Comparison of ENCODE assay signal across 19 cellular contexts in the genomic region with DNA sequence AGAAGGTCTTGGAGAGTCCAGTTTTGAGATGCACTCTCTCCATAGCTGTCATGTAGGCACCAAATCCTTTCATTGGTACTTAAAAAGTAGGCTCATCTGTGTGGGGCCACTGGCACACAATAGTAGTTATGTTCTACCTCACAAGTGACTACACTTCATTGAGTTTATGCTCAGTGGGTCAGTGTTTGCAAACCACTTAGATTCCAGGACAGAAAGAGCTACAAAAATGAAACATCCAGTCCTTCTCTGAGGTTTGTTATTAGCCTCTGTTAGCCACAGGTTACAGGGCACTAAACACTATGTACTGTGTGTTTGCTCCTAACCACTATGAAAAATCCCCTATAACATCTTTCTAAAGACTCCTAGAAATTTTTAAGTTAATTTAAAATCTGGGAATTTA. TPM values are rescaled to one million over a fixed set of nuclear protein-coding genes. Genes with fewer than 3 reads are reported as not detected.
DNase-seq lines count a peak whose midpoint lies in the region; ATAC-seq and TF ChIP-seq lines count a peak whose summit lies in the region.
"Had no signal": no experiment of that assay in that cellular context is flagged by ENCODE, and none has a peak within 500 bp of the region (broad histone marks: within the 10 kb centered on the region; RNA-seq: fewer than 3 reads in every experiment).

No MANE protein-coding gene starts in this region.

- H3K4me1 ChIP-seq in right cardiac atrium (ENCODE audit: control insufficient read depth, insufficient read depth, low read length), result no peaks in the 10 kb centered on the region
- H3K4me1 ChIP-seq: BLaER1, neural progenitor cell, Peyer's patch, upper lobe of right lung had no signal

- no peak for DNase-seq in left ventricle myocardium superior
- DNase-seq in right cardiac atrium, result no peak
- DNase-seq in NCI-H187 (lab: John Stamatoyannopoulos, UW), result no peak
- no peak for DNase-seq in 8988T
- DNase-seq in activated CD4-positive, alpha-beta memory T cell treated with anti-CD3 and anti-CD28 coated beads, Interleukin-2, amount 10 ng/mL, durations not matched to agents 7 days and 5 days, result no peak
- DNase-seq in activated CD8-positive, alpha-beta T cell treated with anti-CD3 and anti-CD28 coated beads for 36 hours, result no peak
- DNase-seq: activated CD4-positive, alpha-beta T cell treated with anti-CD3 and anti-CD28 coated beads for 36 hours; activated CD8-positive, alpha-beta memory T cell treated with anti-CD3 and anti-CD28 coated beads, Interleukin-2, amount 50 U/mL, for 48 hours; activated naive CD4-positive, alpha-beta T cell treated with anti-CD3 and anti-CD28 coated beads for 36 hours; left cardiac atrium; Peyer's patch; stimulated activated CD4-positive, alpha-beta T cell treated with anti-CD3 and anti-CD28 coated beads, Interleukin-15, amount 100 ng/mL, for 24 hours; upper lobe of right lung had no signal

- intact Hi-C loops in left ventricle myocardium superior (cut with micrococcal nuclease) (no loop called here), right cardiac atrium (cut with DNase I) (no loop called here)
- intact Hi-C loops in activated CD8-positive, alpha-beta T cell treated with anti-CD3 and anti-CD28 coated beads for 36 hours (cut with micrococcal nuclease), result no loop called here

- H3K4me1 Mint-ChIP-seq in activated CD4-positive, alpha-beta memory T cell treated with anti-CD3 and anti-CD28 coated beads, Interleukin-2, amount 10 ng/mL, durations not matched to agents 7 days and 5 days, result no peaks in the 10 kb centered on the region
- H3K4me1 Mint-ChIP-seq in activated CD8-positive, alpha-beta T cell treated with anti-CD3 and anti-CD28 coated beads for 36 hours (ENCODE audit: low read depth), result peaks cover 24% of the 10 kb centered on the region
- H3K4me1 Mint-ChIP-seq: neural progenitor cell had no signal

- POLR2A ChIA-PET in activated CD4-positive, alpha-beta memory T cell treated with anti-CD3 and anti-CD28 coated beads, Interleukin-2, amount 10 ng/mL, durations not matched to agents 7 days and 5 days (lab: Charles Lee), result no interaction called here
- POLR2A ChIA-PET in activated CD8-positive, alpha-beta T cell treated with anti-CD3 and anti-CD28 coated beads for 36 hours (lab: Charles Lee), result interaction anchor here (0.6 kb wide), 1 partner anchor 43 kb away, joined by 3 read pairs; no protein-coding TSS in a partner anchor

- peaks cover 23% of the 10 kb centered on the region for H3K36me3 Mint-ChIP-seq in activated CD4-positive, alpha-beta memory T cell treated with anti-CD3 and anti-CD28 coated beads, Interleukin-2, amount 10 ng/mL, durations not matched to agents 7 days and 5 days (ENCODE audit: low read depth)
- H3K36me3 Mint-ChIP-seq in activated CD8-positive, alpha-beta T cell treated with anti-CD3 and anti-CD28 coated beads for 36 hours (ENCODE audit: low read depth), result peaks cover 20% of the 10 kb centered on the region

- no peak overlapping the region for H3K4me3 ChIP-seq in right cardiac atrium (ENCODE audit: low read length)
- H3K4me3 ChIP-seq: BLaER1, neural progenitor cell, Peyer's patch, SK-N-MC, upper lobe of right lung had no signal

- no peaks in the 10 kb centered on the region for H3K27me3 Mint-ChIP-seq in activated CD4-positive, alpha-beta memory T cell treated with anti-CD3 and anti-CD28 coated beads, Interleukin-2, amount 10 ng/mL, durations not matched to agents 7 days and 5 days
- H3K27me3 Mint-ChIP-seq in activated CD8-positive, alpha-beta T cell treated with anti-CD3 and anti-CD28 coated beads for 36 hours, result no peaks in the 10 kb centered on the region
- H3K27me3 Mint-ChIP-seq: activated CD4-positive, alpha-beta T cell treated with anti-CD3 and anti-CD28 coated beads for 36 hours; stimulated activated naive CD8-positive, alpha-beta T cell treated with anti-CD3 and anti-CD28 coated beads, Interleukin-15, Interleukin-2, amounts not matched to agents 100 ng/mL and 50 ng/mL, for 24 hours had no signal

- no peaks in the 10 kb centered on the region for H3K27me3 ChIP-seq in right cardiac atrium (ENCODE audit: control insufficient read depth, insufficient read depth)
- H3K27me3 ChIP-seq: BLaER1, neural progenitor cell, Peyer's patch, upper lobe of right lung had no signal

- H3K9me3 ChIP-seq in right cardiac atrium (ENCODE audit: control insufficient read depth, low read length), result no peaks in the 10 kb centered on the region
- H3K9me3 ChIP-seq: Peyer's patch, upper lobe of right lung had no signal

- CTCF ChIA-PET in activated CD4-positive, alpha-beta memory T cell treated with anti-CD3 and anti-CD28 coated beads, Interleukin-2, amount 10 ng/mL, durations not matched to agents 7 days and 5 days (lab: Charles Lee), result no interaction called here
- CTCF ChIA-PET in activated CD8-positive, alpha-beta T cell treated with anti-CD3 and anti-CD28 coated beads for 36 hours (lab: Charles Lee), result no interaction called here

- ATAC-seq in left ventricle myocardium superior (peak; percentile 49), right cardiac atrium (no peak), HG02678 (IDR thresholded peaks at IDR 0.05; ENCODE audit: unreplicated experiment) (peak; percentile 85), HG03378 (IDR thresholded peaks at IDR 0.05; ENCODE audit: unreplicated experiment) (peak; percentile 66)
- ATAC-seq in activated CD8-positive, alpha-beta T cell treated with anti-CD3 and anti-CD28 coated beads for 36 hours, result no peak
- ATAC-seq: activated CD4-positive, alpha-beta T cell treated with anti-CD3 and anti-CD28 coated beads for 36 hours; left cardiac atrium; upper lobe of right lung had no signal

- no peak for TF ChIP-seq CTCF in activated CD8-positive, alpha-beta T cell treated with anti-CD3 and anti-CD28 coated beads for 36 hours (IDR thresholded peaks at IDR 0.05)

- no peak overlapping the region for H3K27ac Mint-ChIP-seq in activated CD4-positive, alpha-beta memory T cell treated with anti-CD3 and anti-CD28 coated beads, Interleukin-2, amount 10 ng/mL, durations not matched to agents 7 days and 5 days
- no peak overlapping the region for H3K27ac Mint-ChIP-seq in activated CD8-positive, alpha-beta T cell treated with anti-CD3 and anti-CD28 coated beads for 36 hours
- H3K27ac Mint-ChIP-seq: activated CD4-positive, alpha-beta T cell treated with anti-CD3 and anti-CD28 coated beads for 36 hours; activated naive CD4-positive, alpha-beta T cell treated with anti-CD3 and anti-CD28 coated beads for 36 hours; neural progenitor cell; stimulated activated naive CD8-positive, alpha-beta T cell treated with anti-CD3 and anti-CD28 coated beads, Interleukin-15, Interleukin-2, amounts not matched to agents 100 ng/mL and 50 ng/mL, for 24 hours had no signal

- no peak overlapping the region for H3K4me3 Mint-ChIP-seq in activated CD4-positive, alpha-beta memory T cell treated with anti-CD3 and anti-CD28 coated beads, Interleukin-2, amount 10 ng/mL, durations not matched to agents 7 days and 5 days
- no peak overlapping the region for H3K4me3 Mint-ChIP-seq in activated CD8-positive, alpha-beta T cell treated with anti-CD3 and anti-CD28 coated beads for 36 hours
- H3K4me3 Mint-ChIP-seq: activated CD4-positive, alpha-beta T cell treated with anti-CD3 and anti-CD28 coated beads for 36 hours; activated naive CD4-positive, alpha-beta T cell treated with anti-CD3 and anti-CD28 coated beads for 36 hours; neural progenitor cell; stimulated activated naive CD8-positive, alpha-beta T cell treated with anti-CD3 and anti-CD28 coated beads, Interleukin-15, Interleukin-2, amounts not matched to agents 100 ng/mL and 50 ng/mL, for 24 hours had no signal

- no peak overlapping the region for H3K27ac ChIP-seq in right cardiac atrium (ENCODE audit: low read length)
- H3K27ac ChIP-seq: BLaER1, neural progenitor cell, Peyer's patch, SK-N-MC, upper lobe of right lung had no signal

- peaks cover 7% of the 10 kb centered on the region for H3K9me3 Mint-ChIP-seq in activated CD4-positive, alpha-beta memory T cell treated with anti-CD3 and anti-CD28 coated beads, Interleukin-2, amount 10 ng/mL, durations not matched to agents 7 days and 5 days
- H3K9me3 Mint-ChIP-seq in activated CD8-positive, alpha-beta T cell treated with anti-CD3 and anti-CD28 coated beads for 36 hours, result peaks cover 6% of the 10 kb centered on the region

RNA-seq across cellular contexts. Expression of gene RAB28, which starts 13.8 kb away (rescaled TPM):
- 20.8 TPM for total RNA-seq in left ventricle myocardium superior
- 10 to 100 TPM; 17.1 to 27.6 (median 22.6) TPM for total RNA-seq in right cardiac atrium
- polyA plus RNA-seq in right cardiac atrium, result 17.4 TPM
- 10 to 100 TPM; 18.5 TPM for total RNA-seq in activated CD4-positive, alpha-beta memory T cell treated with anti-CD3 and anti-CD28 coated beads, Interleukin-2, amount 10 ng/mL, durations not matched to agents 7 days and 5 days
- total RNA-seq in activated CD8-positive, alpha-beta T cell treated with anti-CD3 and anti-CD28 coated beads for 36 hours, result 10 to 100 TPM; 12.5 to 13.1 TPM

Comparison
In these comparisons a context has a peak if more than half of its experiments do, and no peak if none do; other contexts are left out.
1. ATAC-seq: peak in left ventricle myocardium superior (single experiment), HG02678 (single experiment) and HG03378 (single experiment); none in right cardiac atrium (0 of 2) and activated CD8-positive, alpha-beta T cell treated with anti-CD3 and anti-CD28 coated beads for 36 hours (single experiment).